ENCODE assay signal across 9 cellular contexts in the genomic region with DNA sequence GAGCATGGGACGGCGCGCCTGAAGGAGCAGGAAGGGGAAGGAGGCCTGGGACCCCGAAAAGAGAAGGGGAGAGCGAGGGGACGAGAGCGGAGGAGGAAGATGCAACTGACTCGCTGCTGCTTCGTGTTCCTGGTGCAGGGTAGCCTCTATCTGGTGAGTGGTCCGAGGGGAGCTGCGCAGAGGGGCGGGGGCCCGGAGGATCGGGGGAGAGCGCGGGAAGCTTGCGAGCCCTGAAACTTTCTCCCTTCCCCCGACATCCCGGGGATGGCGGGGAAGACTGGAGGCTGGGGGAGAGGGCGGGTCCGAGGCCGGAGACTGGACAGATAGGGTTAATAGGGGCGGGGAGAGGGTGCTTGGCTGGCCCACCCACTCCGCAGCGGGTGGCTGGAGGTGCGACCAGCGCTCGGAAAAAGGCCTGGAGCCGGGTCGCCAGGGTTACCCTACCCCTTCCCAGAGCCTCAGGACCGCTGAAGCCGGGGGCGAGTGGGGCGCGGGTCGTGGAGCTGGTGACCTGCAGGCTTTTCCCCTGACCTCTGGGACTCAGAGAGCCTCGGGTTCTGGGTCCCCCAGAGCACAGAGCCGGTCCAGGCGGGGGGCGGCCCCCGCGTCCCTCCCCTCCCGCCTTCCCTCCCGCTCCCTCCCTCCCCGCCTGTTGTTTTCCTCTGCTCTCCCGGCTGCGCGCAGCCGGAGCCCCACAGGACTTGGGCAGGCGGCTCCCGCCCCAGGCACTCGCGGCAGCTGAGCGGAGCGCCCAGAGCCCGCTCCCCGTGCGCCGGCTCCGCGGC. TPM values are rescaled to one million over a fixed set of nuclear protein-coding genes. Genes with fewer than 3 reads are reported as not detected.
DNase-seq lines count a peak whose midpoint lies in the region; ATAC-seq and TF ChIP-seq lines count a peak whose summit lies in the region.
"Had no signal": no experiment of that assay in that cellular context is flagged by ENCODE, and none has a peak within 500 bp of the region (broad histone marks: within the 10 kb centered on the region; RNA-seq: fewer than 3 reads in every experiment).

No MANE protein-coding gene starts in this region.

- no peaks in the 10 kb centered on the region for H3K79me2 ChIP-seq in osteoblast (ENCODE audit: insufficient read depth, low read length)

- H2AFZ ChIP-seq in osteoblast (ENCODE audit: low read length): peak overlapping the region; percentile 80

- H3K9me3 Mint-ChIP-seq in activated CD8-positive, alpha-beta T cell treated with anti-CD3 and anti-CD28 coated beads for 36 hours: no peaks in the 10 kb centered on the region

- H3K27ac Mint-ChIP-seq in activated CD8-positive, alpha-beta T cell treated with anti-CD3 and anti-CD28 coated beads for 36 hours: no peak overlapping the region

- intact Hi-C loops in activated CD8-positive, alpha-beta T cell treated with anti-CD3 and anti-CD28 coated beads for 36 hours (cut with micrococcal nuclease): loop anchor here (10.0 kb wide), 3 partner anchors 208 to 418 kb away; a partner anchor contains a TSS

- peak overlapping the region; percentile 56 for H3K4me3 ChIP-seq in HEK293 (ENCODE audit: low read depth, low read length)
- peak overlapping the region; percentile 70 to 75 for H3K4me3 ChIP-seq in gastroesophageal sphincter
- peak overlapping the region; percentile 81 for H3K4me3 ChIP-seq in osteoblast (ENCODE audit: insufficient read depth, low read length)

- H3K4me1 ChIP-seq in HEK293 (ENCODE audit: control insufficient read depth, insufficient read depth, low read length): peaks cover 3% of the 10 kb centered on the region; the same call in 1 of the 2 replicates
- H3K4me1 ChIP-seq in gastroesophageal sphincter: peaks cover 0 to 63% (median 17%) of the 10 kb centered on the region in 3 donors
- H3K4me1 ChIP-seq in osteoblast (ENCODE audit: insufficient read depth, low read length): peaks cover 3% of the 10 kb centered on the region

- H3K36me3 Mint-ChIP-seq in activated CD8-positive, alpha-beta T cell treated with anti-CD3 and anti-CD28 coated beads for 36 hours (ENCODE audit: low read depth): no peaks in the 10 kb centered on the region

- DNase-seq in AG20443 (ENCODE audit: low spot score) (peak; percentile 82), osteoblast (ENCODE audit: insufficient read length, low spot score, missing footprints) (peak; percentile 96), NCI-H1930 (lab: John Stamatoyannopoulos, UW) (no peak), putamen (ENCODE audit: low spot score) (no peak)
- DNase-seq in activated CD8-positive, alpha-beta T cell treated with anti-CD3 and anti-CD28 coated beads for 36 hours: no peak

- H3K4me3 Mint-ChIP-seq in activated CD8-positive, alpha-beta T cell treated with anti-CD3 and anti-CD28 coated beads for 36 hours: peak overlapping the region; percentile 68

- peak; percentile 14 for ATAC-seq in activated CD8-positive, alpha-beta T cell treated with anti-CD3 and anti-CD28 coated beads for 36 hours
- ATAC-seq in gastroesophageal sphincter: peak; percentile 58
- ATAC-seq in GM18505 (IDR thresholded peaks at IDR 0.05; ENCODE audit: unreplicated experiment): no peak

- TF ChIP-seq EP300 in gastroesophageal sphincter (IDR thresholded peaks at IDR 0.05): no peak

- peaks cover 45% of the 10 kb centered on the region for H3K27me3 Mint-ChIP-seq in activated CD8-positive, alpha-beta T cell treated with anti-CD3 and anti-CD28 coated beads for 36 hours

- H3K27ac ChIP-seq in HEK293 (ENCODE audit: extremely low read depth, low read depth, low read length) (no peak overlapping the region), gastroesophageal sphincter (peak overlapping the region; percentile 52 to 93 (median 88)), osteoblast (ENCODE audit: low read depth, low read length) (no peak overlapping the region)
- H3K27ac ChIP-seq: neutrophil had no signal

- peak overlapping the region; percentile 90 for H3K4me2 ChIP-seq in osteoblast (ENCODE audit: insufficient read depth, low read length)

- TF ChIP-seq POLR2A in gastroesophageal sphincter (IDR thresholded peaks at IDR 0.05): peak; percentile 49 to 56
- TF ChIP-seq POLR2A in GM18505 (IDR thresholded peaks at IDR 0.05; ENCODE audit: borderline replicate concordance, extremely low read depth, insufficient read depth, insufficient read length): no peak

- CTCF ChIA-PET in HEK293 (lab: Yijun Ruan, JAX): interaction anchor here (0.6 to 14.4 kb wide), 15 partner anchors 9 to 420 kb away, joined by 3 to 486 read pairs (median 5); a partner anchor contains a TSS
- CTCF ChIA-PET in activated CD8-positive, alpha-beta T cell treated with anti-CD3 and anti-CD28 coated beads for 36 hours (lab: Charles Lee): interaction anchor here (0.9 to 22.8 kb wide), 9 partner anchors 9 to 207 kb away, joined by 3 to 780 read pairs (median 4); a partner anchor contains a TSS

- H3K27me3 ChIP-seq in gastroesophageal sphincter (no peaks in the 10 kb centered on the region), osteoblast (ENCODE audit: insufficient read depth, low read length) (peaks cover 13% of the 10 kb centered on the region)

- POLR2A ChIA-PET in HEK293 (lab: Yijun Ruan, JAX): interaction anchor here (0.6 to 1.4 kb wide), 5 partner anchors 100 to 774 kb away, joined by 3 to 7 read pairs (median 4); a partner anchor contains a TSS
- POLR2A ChIA-PET in activated CD8-positive, alpha-beta T cell treated with anti-CD3 and anti-CD28 coated beads for 36 hours (lab: Charles Lee): interaction anchor here (1.0 to 1.1 kb wide), 2 partner anchors 120 to 322 kb away, joined by 3 read pairs; no protein-coding TSS in a partner anchor

- no peaks in the 10 kb centered on the region for H4K20me1 ChIP-seq in osteoblast (ENCODE audit: insufficient read depth, low read length)

- no peaks in the 10 kb centered on the region for H3K9me3 ChIP-seq in HEK293 (ENCODE audit: control insufficient read depth, insufficient read depth, low read depth, low read length)
- no peaks in the 10 kb centered on the region for H3K9me3 ChIP-seq in gastroesophageal sphincter
- no peaks in the 10 kb centered on the region for H3K9me3 ChIP-seq in osteoblast (ENCODE audit: low read depth, low read length)
- H3K9me3 ChIP-seq: neutrophil had no signal

- TF ChIP-seq CTCF in HEK293 (tag by site-specific recombination; IDR thresholded peaks at IDR 0.05) (no peak), gastroesophageal sphincter (IDR thresholded peaks at IDR 0.05) (no peak), osteoblast (IDR thresholded peaks at IDR 0.05; ENCODE audit: extremely low read depth, low read depth, low read length) (no peak)
- TF ChIP-seq CTCF in activated CD8-positive, alpha-beta T cell treated with anti-CD3 and anti-CD28 coated beads for 36 hours (IDR thresholded peaks at IDR 0.05): no peak

- no peaks in the 10 kb centered on the region for H3K36me3 ChIP-seq in HEK293 (ENCODE audit: control insufficient read depth in 2 of 2, insufficient read depth in 1 of 2, low read length in 2 of 2)
- peaks cover 0 to 20% of the 10 kb centered on the region in 2 donors for H3K36me3 ChIP-seq in gastroesophageal sphincter
- H3K36me3 ChIP-seq in osteoblast (ENCODE audit: insufficient read depth, low read length): no peaks in the 10 kb centered on the region
- H3K36me3 ChIP-seq: neutrophil had no signal

- 0% methylated on average over 3 to 7 of the region's 62 CpGs for WGBS in gastroesophageal sphincter (ENCODE audit: low coverage in 1 of 2), 2 donors

- H3K4me1 Mint-ChIP-seq in activated CD8-positive, alpha-beta T cell treated with anti-CD3 and anti-CD28 coated beads for 36 hours (ENCODE audit: low read depth): peaks cover 14% of the 10 kb centered on the region

TF ChIP-seq in HEK293, 187 proteins besides CTCF, POLR2A, EP300 and RAD21 (continues in another document):
- TF ChIP-seq, protein P1, sequence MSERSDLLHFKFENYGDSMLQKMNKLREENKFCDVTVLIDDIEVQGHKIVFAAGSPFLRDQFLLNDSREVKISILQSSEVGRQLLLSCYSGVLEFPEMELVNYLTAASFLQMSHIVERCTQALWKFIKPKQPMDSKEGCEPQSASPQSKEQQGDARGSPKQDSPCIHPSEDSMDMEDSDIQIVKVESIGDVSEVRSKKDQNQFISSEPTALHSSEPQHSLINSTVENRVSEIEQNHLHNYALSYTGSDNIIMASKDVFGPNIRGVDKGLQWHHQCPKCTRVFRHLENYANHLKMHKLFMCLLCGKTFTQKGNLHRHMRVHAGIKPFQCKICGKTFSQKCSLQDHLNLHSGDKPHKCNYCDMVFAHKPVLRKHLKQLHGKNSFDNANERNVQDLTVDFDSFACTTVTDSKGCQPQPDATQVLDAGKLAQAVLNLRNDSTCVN (tag by site-specific recombination; optimal IDR thresholded peaks at IDR 0.05): peak; percentile 65
- TF ChIP-seq ZBTB8A (tag by site-specific recombination; IDR thresholded peaks at IDR 0.05) (peak; percentile 41), ZNF514 (tag by site-specific recombination; IDR thresholded peaks at IDR 0.05) (no peak), ZNF112 (tag by site-specific recombination; IDR thresholded peaks at IDR 0.05) (no peak), SCRT2 (tag by site-specific recombination; IDR thresholded peaks at IDR 0.05) (peak; percentile 43)
- TF ChIP-seq, protein P2, sequence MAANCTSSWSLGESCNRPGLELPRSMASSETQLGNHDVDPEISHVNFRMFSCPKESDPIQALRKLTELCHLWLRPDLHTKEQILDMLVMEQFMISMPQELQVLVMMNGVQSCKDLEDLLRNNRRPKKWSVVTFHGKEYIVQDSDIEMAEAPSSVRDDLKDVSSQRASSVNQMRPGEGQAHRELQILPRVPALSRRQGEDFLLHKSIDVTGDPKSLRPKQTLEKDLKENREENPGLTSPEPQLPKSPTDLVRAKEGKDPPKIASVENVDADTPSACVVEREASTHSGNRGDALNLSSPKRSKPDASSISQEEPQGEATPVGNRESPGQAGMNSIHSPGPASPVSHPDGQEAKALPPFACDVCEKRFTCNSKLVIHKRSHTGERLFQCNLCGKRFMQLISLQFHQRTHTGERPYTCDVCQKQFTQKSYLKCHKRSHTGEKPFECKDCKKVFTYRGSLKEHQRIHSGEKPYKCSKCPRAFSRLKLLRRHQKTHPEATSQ (tag by site-specific recombination; IDR thresholded peaks at IDR 0.05): no peak

RNA-seq across cellular contexts. Expression of a gene that starts 0.6 kb away (rescaled TPM):
- total RNA-seq in activated CD8-positive, alpha-beta T cell treated with anti-CD3 and anti-CD28 coated beads for 36 hours: under 1 TPM; 0.20 to 0.29 TPM
- 10 to 100 TPM; 24.4 to 26.4 (median 25.0) TPM for total RNA-seq in gastroesophageal sphincter
- total RNA-seq in osteoblast: 1.8 and 3.3 TPM in 2 replicates

Comparison
In these comparisons a context has a peak if more than half of its experiments do, and no peak if none do; other contexts are left out.
1. DNase-seq: peak in AG20443 (single experiment) and osteoblast (single experiment); none in activated CD8-positive, alpha-beta T cell treated with anti-CD3 and anti-CD28 coated beads for 36 hours (single experiment), NCI-H1930 (0 of 2) and putamen (single experiment).
2. H3K27ac ChIP-seq: peak in gastroesophageal sphincter (4 of 4); none in HEK293 (single experiment) and osteoblast (single experiment).
3. Peak in every context shown above with its lines, with median percentiles within 50 percentile points of each other: H3K4me3 ChIP-seq.